1 cellular context compared by ENCODE assay signal in genomic region chrX:48071064-48071985, GRCh38.
TF ChIP-seq lines count a peak whose summit lies in the region.

Gene ZNF630 (minus strand): TSS chrX:48071640. CDS start chrX:48066886, 4,754 bp downstream.

TF ChIP-seq in IMR-90, 13 proteins besides CTCF, POLR2A, EP300 and RAD21:
- TF ChIP-seq USF2 (IDR thresholded peaks at IDR 0.05; ENCODE audit: low read depth, low read length) (no peak), CEBPB (IDR thresholded peaks at IDR 0.05; ENCODE audit: low read depth, low read length) (no peak), FOS (IDR thresholded peaks at IDR 0.05; ENCODE audit: low read depth, low read length) (no peak), MAZ (IDR thresholded peaks at IDR 0.05; ENCODE audit: borderline replicate concordance, low read depth, low read length) (no peak), MAFK (IDR thresholded peaks at IDR 0.05; ENCODE audit: low read depth, low read length) (no peak), BHLHE40 (IDR thresholded peaks at IDR 0.05; ENCODE audit: low read depth, low read length) (no peak), MXI1 (IDR thresholded peaks at IDR 0.05; ENCODE audit: borderline replicate concordance, low read depth, low read length) (no peak), SMC3 (IDR thresholded peaks at IDR 0.05; ENCODE audit: low read depth, low read length) (no peak), ELK1 (IDR thresholded peaks at IDR 0.05; ENCODE audit: borderline replicate concordance, low read depth, low read length) (no peak), CHD1 (IDR thresholded peaks at IDR 0.05; ENCODE audit: low read depth, low read length) (no peak), NFE2L2 (IDR thresholded peaks at IDR 0.05; ENCODE audit: low read depth, low read length) (no peak), RCOR1 (IDR thresholded peaks at IDR 0.05; ENCODE audit: insufficient replicate concordance, low read length) (no peak)
